ENCODE assay signal across 1 cellular context in the genomic region with DNA sequence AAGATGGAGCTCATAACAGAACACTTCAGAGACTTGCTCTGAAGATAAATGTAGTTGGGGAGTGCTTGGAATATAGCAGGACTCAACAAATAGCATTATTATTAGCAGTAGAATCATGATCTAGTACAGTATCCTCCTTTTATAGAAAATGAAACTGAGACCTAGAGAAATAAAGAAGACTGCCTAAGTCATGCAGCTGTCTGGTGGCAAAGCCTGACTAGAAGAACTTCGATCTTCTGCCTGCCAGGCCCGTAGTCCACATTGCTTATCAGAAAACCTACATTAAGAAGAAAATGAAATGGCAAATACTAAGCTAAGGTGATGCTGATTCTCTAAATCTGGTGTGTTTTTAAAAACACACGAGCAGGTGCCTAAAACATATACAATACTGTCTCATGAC.
TF ChIP-seq lines count a peak whose summit lies in the region.

No MANE protein-coding gene starts in this region.

TF ChIP-seq in WTC11, 78 proteins besides CTCF, POLR2A, EP300 and RAD21 (continued from another document):
- no peak for TF ChIP-seq PRDM15 (CRISPR knock-in tag; IDR thresholded peaks at IDR 0.05)
- no peak for TF ChIP-seq ZBTB21 (CRISPR knock-in tag; IDR thresholded peaks at IDR 0.05; ENCODE audit: borderline replicate concordance)
- TF ChIP-seq CREM (CRISPR knock-in tag; IDR thresholded peaks at IDR 0.05) = no peak
- TF ChIP-seq ATF1 (CRISPR knock-in tag; IDR thresholded peaks at IDR 0.05) = no peak
- TF ChIP-seq ZNF423 (CRISPR knock-in tag; IDR thresholded peaks at IDR 0.05) = no peak
- no peak for TF ChIP-seq NR3C1 (CRISPR knock-in tag; conservative IDR thresholded peaks at IDR 0.05; ENCODE audit: low read depth)
